ENCODE assay signal across 18 cellular contexts in the genomic region with DNA sequence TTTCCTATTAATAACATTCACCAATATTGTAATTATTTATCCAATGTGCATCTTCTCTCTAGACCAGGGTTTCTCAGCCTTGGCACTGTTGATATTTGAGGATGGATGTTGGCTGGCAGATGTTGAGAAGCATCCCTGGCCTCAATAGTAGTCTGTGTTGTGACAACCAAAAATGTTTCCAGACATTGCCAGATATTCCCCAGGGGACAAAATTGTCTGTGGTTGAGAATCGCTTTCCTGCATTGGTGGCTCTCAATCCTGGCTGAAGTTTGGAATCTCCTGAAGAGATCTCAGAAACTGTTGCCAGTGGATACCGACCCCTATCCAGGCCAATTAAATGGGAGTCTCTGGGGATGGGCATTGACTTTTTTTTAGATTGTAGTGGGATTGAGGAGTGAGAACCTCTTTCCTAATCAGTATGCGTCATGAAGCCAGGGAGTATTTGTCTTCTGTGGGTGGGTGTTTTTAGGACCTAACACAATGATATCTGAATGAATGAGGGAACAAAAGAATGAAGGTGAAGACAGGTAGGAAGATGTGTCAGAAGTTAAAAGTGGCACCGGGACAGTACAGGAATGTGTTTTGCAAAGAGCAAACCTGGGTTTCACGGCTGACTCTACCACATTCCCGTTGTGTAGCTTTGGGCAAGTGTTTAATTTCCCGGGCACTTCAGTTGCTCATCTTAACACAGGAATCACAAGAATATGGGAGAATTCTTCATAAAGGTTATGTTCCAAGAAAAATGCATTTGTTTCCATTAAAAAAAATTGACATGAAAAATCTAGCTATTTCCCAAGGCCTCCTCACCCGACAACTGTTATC. TPM values are rescaled to one million over a fixed set of nuclear protein-coding genes. Genes with fewer than 3 reads are reported as not detected.
"Had no signal": no experiment of that assay in that cellular context is flagged by ENCODE, and none has a peak within 500 bp of the region (broad histone marks: within the 10 kb centered on the region; RNA-seq: fewer than 3 reads in every experiment).

No MANE protein-coding gene starts in this region.

- H3K27ac ChIP-seq: lower lobe of right lung, suprapubic skin had no signal

- DNase-seq: activated CD4-positive, alpha-beta memory T cell treated with anti-CD3 and anti-CD28 coated beads, Interleukin-2, amount 10 ng/mL, durations not matched to agents 7 days and 5 days; activated CD4-positive, alpha-beta T cell treated with anti-CD3 and anti-CD28 coated beads for 48 hours; activated CD4-positive, CD25-positive, alpha-beta regulatory T cell; activated CD8-positive, alpha-beta memory T cell treated with anti-CD3 and anti-CD28 coated beads, Interleukin-2, amount 10 ng/mL, durations not matched to agents 7 days and 5 days; activated naive CD4-positive, alpha-beta T cell; activated naive CD8-positive, alpha-beta T cell treated with anti-CD3 and anti-CD28 coated beads for 36 hours; activated T-cell treated with anti-CD3 and anti-CD28 coated beads, Interleukin-2, amount 50 U/mL, for 1 hour; amygdala; lower lobe of right lung; T1000; upper lobe of left lung had no signal

- H3K9me3 ChIP-seq: lower lobe of right lung, suprapubic skin, upper lobe of left lung had no signal

- H3K27me3 ChIP-seq: suprapubic skin, upper lobe of left lung had no signal

- H3K36me3 ChIP-seq: lower lobe of right lung, suprapubic skin, upper lobe of left lung had no signal

- H3K4me3 ChIP-seq: lower lobe of right lung, skin epidermis, suprapubic skin, upper lobe of left lung had no signal

- ATAC-seq: activated CD8-positive, alpha-beta memory T cell treated with anti-CD3 and anti-CD28 coated beads, Interleukin-2, amount 10 ng/mL, durations not matched to agents 7 days and 5 days; activated T-helper 17 cell treated with anti-CD3 and anti-CD28 coated beads, Interleukin-2, amount 50 U/mL, for 72 hours had no signal

RNA-seq across cellular contexts. Expression of a gene that starts 24.3 kb away (rescaled TPM):
- total RNA-seq: activated CD4-positive, alpha-beta memory T cell treated with anti-CD3 and anti-CD28 coated beads, Interleukin-2, amount 10 ng/mL, durations not matched to agents 7 days and 5 days; activated CD8-positive, alpha-beta memory T cell treated with anti-CD3 and anti-CD28 coated beads, Interleukin-2, amount 10 ng/mL, durations not matched to agents 7 days and 5 days; activated naive CD8-positive, alpha-beta T cell treated with anti-CD3 and anti-CD28 coated beads for 36 hours; activated T-helper 17 cell treated with anti-CD3 and anti-CD28 coated beads, Interleukin-2, amount 50 U/mL, for 72 hours; cardiac septum; osteoblast; T-helper 1 cell treated with Interleukin-12 subunit alpha and Interleukin-12 subunit beta and Interleukin-4 antibody, amounts not matched to agents 30 ng/mL and 1 ng/mL, for 36 hours had no signal
- polyA plus RNA-seq: neural cell had no signal
